8 cellular contexts compared by ENCODE assay signal in the genomic region with DNA sequence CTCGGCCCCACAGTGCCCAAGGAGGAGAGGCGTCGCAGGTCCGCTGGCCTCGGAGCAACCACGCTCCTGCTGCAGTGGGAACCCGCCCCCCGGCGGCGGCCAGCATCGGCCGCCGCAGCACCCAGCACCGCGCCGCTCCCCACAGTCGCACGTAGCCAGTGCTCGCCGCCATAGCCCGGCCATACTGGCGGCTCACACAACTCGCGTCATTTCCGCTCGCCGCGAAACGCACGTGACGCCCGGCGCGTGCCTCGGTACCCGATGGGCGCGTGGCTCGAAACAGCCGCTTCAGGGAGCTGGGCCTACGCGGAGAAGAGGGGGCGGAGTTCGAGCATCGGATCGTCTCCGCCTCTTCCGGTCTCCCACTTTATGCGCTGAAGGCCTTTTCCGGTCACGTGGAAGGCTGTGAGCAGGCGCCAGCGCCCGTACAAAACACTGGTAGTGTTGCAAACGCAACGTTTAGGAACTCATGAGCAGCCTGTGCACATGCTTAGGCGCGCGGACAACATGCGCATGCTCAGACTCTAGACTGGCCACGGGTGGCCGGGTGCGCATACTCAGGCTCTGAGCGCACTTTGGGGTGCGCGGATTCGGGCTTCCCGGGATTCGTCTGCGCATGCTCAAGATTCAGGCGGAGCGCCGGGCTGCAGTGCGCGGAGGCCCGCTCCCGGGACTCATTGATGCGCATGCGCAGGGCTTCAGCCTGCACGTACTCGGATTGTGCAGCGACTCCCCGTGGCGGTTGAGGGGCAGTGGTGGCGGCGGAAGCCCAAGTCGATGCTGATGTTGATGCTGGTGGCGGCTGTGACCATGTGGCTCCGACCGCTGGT. TPM values are rescaled to one million over a fixed set of nuclear protein-coding genes. Genes with fewer than 3 reads are reported as not detected.
DNase-seq lines count a peak whose midpoint lies in the region; TF ChIP-seq lines count a peak whose summit lies in the region.

A gene with protein sequence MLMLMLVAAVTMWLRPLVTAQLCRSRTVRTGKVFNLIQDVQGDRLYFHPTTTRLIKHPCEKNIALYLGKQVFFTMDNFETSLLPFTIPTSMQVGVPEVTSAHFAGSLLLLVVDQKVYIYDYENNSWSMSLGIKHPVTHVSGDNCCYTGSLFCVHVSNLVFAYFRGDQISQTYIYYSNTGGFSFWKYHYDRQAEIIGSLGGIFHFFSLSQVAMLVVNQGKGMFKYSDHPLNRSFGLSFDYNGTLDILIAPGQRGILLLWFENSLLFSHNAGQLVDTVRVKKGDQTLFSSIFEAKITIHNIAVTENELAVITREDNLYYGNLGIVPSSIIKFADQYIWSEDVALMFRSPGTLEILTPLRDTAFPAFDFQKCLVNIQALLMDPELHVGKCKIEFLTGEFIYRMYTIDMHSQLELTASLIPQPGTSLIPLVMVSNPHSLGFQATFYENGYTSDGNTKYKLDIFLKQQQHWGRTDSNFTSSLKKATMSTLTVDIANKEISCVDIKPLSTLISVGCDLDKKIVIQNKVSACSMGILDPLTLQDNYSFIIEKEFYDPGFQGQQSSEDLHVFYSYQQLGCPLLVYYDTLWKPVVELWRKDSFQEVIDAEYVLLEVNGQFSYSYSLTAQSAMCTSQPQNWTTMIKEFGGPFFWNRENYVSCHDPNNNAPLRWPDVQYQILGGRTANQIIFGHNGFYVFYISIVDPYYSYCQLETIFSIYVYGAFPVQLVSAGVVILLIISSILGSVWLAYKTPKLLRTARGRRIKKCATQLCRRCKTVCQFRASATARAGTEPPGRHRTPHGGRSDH (plus strand): TSS at position 677 of the 830 bp plus-strand sequence. CDS start 101 bp downstream, at position 778.
A gene with protein sequence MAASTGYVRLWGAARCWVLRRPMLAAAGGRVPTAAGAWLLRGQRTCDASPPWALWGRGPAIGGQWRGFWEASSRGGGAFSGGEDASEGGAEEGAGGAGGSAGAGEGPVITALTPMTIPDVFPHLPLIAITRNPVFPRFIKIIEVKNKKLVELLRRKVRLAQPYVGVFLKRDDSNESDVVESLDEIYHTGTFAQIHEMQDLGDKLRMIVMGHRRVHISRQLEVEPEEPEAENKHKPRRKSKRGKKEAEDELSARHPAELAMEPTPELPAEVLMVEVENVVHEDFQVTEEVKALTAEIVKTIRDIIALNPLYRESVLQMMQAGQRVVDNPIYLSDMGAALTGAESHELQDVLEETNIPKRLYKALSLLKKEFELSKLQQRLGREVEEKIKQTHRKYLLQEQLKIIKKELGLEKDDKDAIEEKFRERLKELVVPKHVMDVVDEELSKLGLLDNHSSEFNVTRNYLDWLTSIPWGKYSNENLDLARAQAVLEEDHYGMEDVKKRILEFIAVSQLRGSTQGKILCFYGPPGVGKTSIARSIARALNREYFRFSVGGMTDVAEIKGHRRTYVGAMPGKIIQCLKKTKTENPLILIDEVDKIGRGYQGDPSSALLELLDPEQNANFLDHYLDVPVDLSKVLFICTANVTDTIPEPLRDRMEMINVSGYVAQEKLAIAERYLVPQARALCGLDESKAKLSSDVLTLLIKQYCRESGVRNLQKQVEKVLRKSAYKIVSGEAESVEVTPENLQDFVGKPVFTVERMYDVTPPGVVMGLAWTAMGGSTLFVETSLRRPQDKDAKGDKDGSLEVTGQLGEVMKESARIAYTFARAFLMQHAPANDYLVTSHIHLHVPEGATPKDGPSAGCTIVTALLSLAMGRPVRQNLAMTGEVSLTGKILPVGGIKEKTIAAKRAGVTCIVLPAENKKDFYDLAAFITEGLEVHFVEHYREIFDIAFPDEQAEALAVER (minus strand): TSS at position 186 of the 830 bp plus-strand sequence. CDS start 14 bp downstream, at position 172.

- peaks cover 16 to 18% of the 10 kb centered on the region in 2 experiments for H3K4me1 Mint-ChIP-seq in H9

- H3F3A ChIP-seq in neural cell (ENCODE audit: insufficient read depth, low read length, poor library complexity, severe bottlenecking), result no peaks in the 10 kb centered on the region

- peak within 1 kb of the TSS; percentile 95 for H3K18ac ChIP-seq in H9 (ENCODE audit: insufficient read length, low read depth, low read length)

- no peak within 1 kb of the TSS for H2BK20ac ChIP-seq in H9 (ENCODE audit: low read depth, low read length, poor library complexity, severe bottlenecking)

- H3K36me3 Mint-ChIP-seq in H9 (ENCODE audit: insufficient read depth in 1 of 3, low read depth in 3 of 3), result peaks cover 13 to 25% (median 15%) of the 10 kb centered on the region in 3 experiments

- H3K9ac ChIP-seq in H9 (ENCODE audit: extremely low read depth, insufficient read length, low read length) (peak within 1 kb of the TSS; percentile 90), neural cell (ENCODE audit: low read length) (peak within 1 kb of the TSS; percentile 75)

- H3K4me3 Mint-ChIP-seq in H9, result peak within 1 kb of the TSS; percentile 91 to 98

- H3K27me3 Mint-ChIP-seq in H9 (ENCODE audit: low read depth), result peaks cover 4% of the 10 kb centered on the region

- H3K79me2 ChIP-seq in H9 (ENCODE audit: insufficient read depth, low read length), result peaks cover 31% of the 10 kb centered on the region
- peaks cover 24% of the 10 kb centered on the region for H3K79me2 ChIP-seq in neural cell (replicated peaks; ENCODE audit: insufficient read depth, low read length)

- H4K8ac ChIP-seq in H9 (replicated peaks; ENCODE audit: insufficient read length, low read depth, low read length), result no peak within 1 kb of the TSS

- peak within 1 kb of the TSS; percentile 94 to 97 (median 97) for H3K27ac Mint-ChIP-seq in H9

- H2BK5ac ChIP-seq in H9 (ENCODE audit: insufficient read length, low read length), result peak within 1 kb of the TSS; percentile 47

- H4K20me1 ChIP-seq in H9 (ENCODE audit: control insufficient read depth, insufficient read depth, insufficient read length) (no peaks in the 10 kb centered on the region), neural cell (ENCODE audit: insufficient read depth) (no peaks in the 10 kb centered on the region)

- intact Hi-C loops in stomach (cut with DNase I; ENCODE audit: low total_unique reads), result no loop called here

- TF ChIP-seq CTCF in H9 (conservative IDR thresholded peaks at IDR 0.05) (peak; percentile 78), fibroblast of villous mesenchyme (IDR thresholded peaks at IDR 0.05; ENCODE audit: insufficient read depth, low read depth, low read length) (peak; percentile 94), neural cell (IDR thresholded peaks at IDR 0.05; ENCODE audit: poor library complexity, severe bottlenecking) (peak; percentile 99), stomach (IDR thresholded peaks at IDR 0.05) (peak in 5 of 7 experiments; percentile 91 to 98 (median 93))

- no peaks in the 10 kb centered on the region for H3K36me3 ChIP-seq in neural cell (ENCODE audit: insufficient read depth, low read length)
- peaks cover 0 to 11% (median 8%) of the 10 kb centered on the region in 4 donors for H3K36me3 ChIP-seq in stomach

- DNase-seq in GDM1 (lab: John Stamatoyannopoulos, UW) (peak; percentile 98), H9 (peak; percentile 98), M059J (ENCODE audit: low read depth) (peak; percentile 98), SHP77 (lab: John Stamatoyannopoulos, UW) (peak; percentile 96 to 97), activated gamma-delta T cell treated with Interleukin-2 at 50 U/mL for 16 hours (peak; percentile 98), fibroblast of villous mesenchyme (ENCODE audit: low read depth) (peak; percentile 99), stomach (peak; percentile 99)

- peak within 1 kb of the TSS; percentile 74 for H2BK120ac ChIP-seq in H9 (ENCODE audit: low read depth, low read length, poor library complexity, severe bottlenecking)

- peak; percentile 58 for TF ChIP-seq RAD21 in neural cell (conservative IDR thresholded peaks at IDR 0.05)

- H2AK5ac ChIP-seq in H9 (ENCODE audit: insufficient read length, low read length), result no peak within 1 kb of the TSS

- H3K4me3 ChIP-seq in fibroblast of villous mesenchyme (ENCODE audit: low read depth, low read length), result peak within 1 kb of the TSS; percentile 88
- peak within 1 kb of the TSS; percentile 68 for H3K4me3 ChIP-seq in neural cell (ENCODE audit: low read length)
- H3K4me3 ChIP-seq in stomach, result peak within 1 kb of the TSS; percentile 93 to 99 (median 98)

- no peaks in the 10 kb centered on the region; a peak in 2 of 5 replicates for H3K9me3 Mint-ChIP-seq in H9

- peaks cover 4% of the 10 kb centered on the region for H3K79me1 ChIP-seq in H9 (ENCODE audit: insufficient read depth, low read depth, low read length, poor library complexity, severe bottlenecking)

- peak within 1 kb of the TSS; percentile 16; the same call in 1 of the 2 replicates for H3K4ac ChIP-seq in H9 (ENCODE audit: low read depth, low read length)

- TF ChIP-seq POLR2A in stomach (IDR thresholded peaks at IDR 0.05), result no peak

- no peak within 1 kb of the TSS for H4K91ac ChIP-seq in H9 (ENCODE audit: insufficient read length, low read depth, low read length)

- H3K27me3 ChIP-seq in H9 (ENCODE audit: insufficient read depth, low read length) (no peaks in the 10 kb centered on the region), neural cell (ENCODE audit: insufficient read depth, low read depth, low read length) (no peaks in the 10 kb centered on the region), stomach (no peaks in the 10 kb centered on the region)

- H3K23ac ChIP-seq in H9 (ENCODE audit: insufficient read length, low read depth, low read length), result no peak within 1 kb of the TSS

- no peak within 1 kb of the TSS for H2BK15ac ChIP-seq in H9 (ENCODE audit: low read depth, low read length)

- H3T11ph ChIP-seq in H9 (ENCODE audit: low read length), result no peak within 1 kb of the TSS

- H2AFZ ChIP-seq in H9 (ENCODE audit: low read length), result no peak within 1 kb of the TSS
- peak within 1 kb of the TSS; percentile 65 for H2AFZ ChIP-seq in neural cell (ENCODE audit: low read depth, low read length)

- H3K9me3 ChIP-seq in H9 (ENCODE audit: control insufficient read depth, low read depth, low read length) (no peaks in the 10 kb centered on the region), neural cell (ENCODE audit: low read length) (no peaks in the 10 kb centered on the region), stomach (no peaks in the 10 kb centered on the region)

- H3K14ac ChIP-seq in H9 (ENCODE audit: insufficient read depth, low read length), result peak within 1 kb of the TSS; percentile 92

- peak within 1 kb of the TSS; percentile 75 for H3K27ac ChIP-seq in H9 (ENCODE audit: insufficient read length, low read depth, low read length)
- peak within 1 kb of the TSS; percentile 78 for H3K27ac ChIP-seq in neural cell (ENCODE audit: low read length)
- peak within 1 kb of the TSS; percentile 83 to 99 (median 96) for H3K27ac ChIP-seq in stomach

- H2BK12ac ChIP-seq in H9 (ENCODE audit: insufficient read length, low read depth, low read length), result no peak within 1 kb of the TSS

- H3K4me1 ChIP-seq in H9 (ENCODE audit: insufficient read depth, low read length) (no peaks in the 10 kb centered on the region), stomach (peaks cover 18 to 37% (median 28%) of the 10 kb centered on the region in 4 donors)

- TF ChIP-seq EP300 in neural cell (conservative IDR thresholded peaks at IDR 0.05; ENCODE audit: poor library complexity, severe bottlenecking) (peak; percentile 58), stomach (IDR thresholded peaks at IDR 0.05) (no peak)

- no peaks in the 10 kb centered on the region for H3K9me2 ChIP-seq in neural cell (ENCODE audit: insufficient read depth, low read length)

- peak within 1 kb of the TSS; percentile 14 for H4K5ac ChIP-seq in H9 (ENCODE audit: insufficient read length, low read depth, low read length)

- no CpG with 5 or more reads among the region's 90 CpGs for WGBS in H9 (ENCODE audit: extremely low coverage, insufficient read length, low lambda C conversion rate)
- 0 to 1% (median 0%) methylated on average over 35 to 90 of the region's 90 CpGs for WGBS in stomach, 5 donors

- no peak within 1 kb of the TSS for H3K56ac ChIP-seq in H9 (ENCODE audit: insufficient read length, low read depth, low read length)

- peak within 1 kb of the TSS; percentile 90 for H3K4me2 ChIP-seq in H9 (ENCODE audit: insufficient read depth, insufficient read length, low read length)
- peak within 1 kb of the TSS; percentile 38 for H3K4me2 ChIP-seq in neural cell (ENCODE audit: low read length)

- peaks cover 9% of the 10 kb centered on the region for H3K23me2 ChIP-seq in H9 (ENCODE audit: insufficient read length, low read depth, low read length, poor library complexity, severe bottlenecking)

RNA-seq across cellular contexts. Expression of the first gene that starts in this region (rescaled TPM):
- total RNA-seq in H9 (2021) (not detected in 2 replicates), fibroblast of villous mesenchyme (not detected in 2 replicates), stomach (not detected)
- not detected in 2 replicates for total RNA-seq in M059J (2014; rRNA removed; shearing (Covaris generic))
- polyA plus RNA-seq in neural cell (not detected in 2 replicates), stomach (not detected)
- polyA minus RNA-seq in neural cell, result not detected in 2 replicates

RNA-seq across cellular contexts. Expression of the second gene that starts in this region (rescaled TPM):
- total RNA-seq in H9 (2021), result 108 and 113 TPM in 2 replicates
- 53.1 and 71.2 TPM in 2 replicates for total RNA-seq in M059J (2014; rRNA removed; shearing (Covaris generic))
- 65.2 and 116 TPM in 2 replicates for total RNA-seq in fibroblast of villous mesenchyme
- polyA plus RNA-seq in neural cell, result 43.1 and 46.2 TPM in 2 replicates
- polyA minus RNA-seq in neural cell, result 46.0 and 48.9 TPM in 2 replicates
- total RNA-seq in stomach, result 100 to 1,000 TPM in 1 of 5 donors, 10 to 100 TPM in 3, 1 to 10 TPM in 1; 8.8 to 169 (median 57.4) TPM
- polyA plus RNA-seq in stomach, result 10 to 100 TPM; 41.3 to 43.3 (median 41.7) TPM

Comparison
In these comparisons a context has a peak if more than half of its experiments do, and no peak if none do; other contexts are left out.
1. Peak in every context shown above with its lines: DNase-seq, H3K4me3 ChIP-seq and H3K27ac ChIP-seq.